In the genomic region with DNA sequence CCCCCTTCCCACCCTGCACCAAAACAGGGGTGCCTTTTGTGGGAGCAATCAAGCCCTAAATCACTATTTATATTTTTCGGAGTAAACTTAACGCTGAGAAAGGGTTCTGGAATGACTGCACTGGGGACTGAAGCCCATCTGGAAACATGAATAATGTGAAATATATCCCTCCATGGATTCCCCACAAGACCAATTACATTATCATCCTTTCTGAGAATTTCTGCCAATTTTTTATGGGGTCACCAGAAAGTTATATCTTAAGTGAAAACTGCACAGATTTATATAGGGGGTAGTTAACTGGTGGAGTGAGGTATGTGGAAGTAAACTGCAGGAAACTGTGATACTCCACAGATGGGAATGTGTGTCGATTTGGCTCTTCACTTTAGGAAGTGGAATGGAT, we compare ENCODE assay signal across 21 cellular contexts.
"Had no signal": no experiment of that assay in that cellular context is flagged by ENCODE, and none has a peak within 500 bp of the region (broad histone marks: within the 10 kb centered on the region; RNA-seq: fewer than 3 reads in every experiment).

No MANE protein-coding gene starts in this region.

- H3K27me3 ChIP-seq: dorsolateral prefrontal cortex, hepatocyte, right lobe of liver had no signal

- H3K36me3 ChIP-seq: cardiac muscle cell, right lobe of liver had no signal

- H3K27me3 Mint-ChIP-seq: activated CD4-positive, alpha-beta T cell treated with anti-CD3 and anti-CD28 coated beads for 36 hours; activated naive CD8-positive, alpha-beta T cell had no signal

- H3K9me3 ChIP-seq: right lobe of liver had no signal

- ATAC-seq: activated CD4-positive, alpha-beta T cell treated with anti-CD3 and anti-CD28 coated beads for 36 hours; natural killer cell; SK-N-SH treated with all-trans-retinoic acid at 6 μM for 48 hours; stimulated activated effector memory CD8-positive, alpha-beta T cell treated with anti-CD3 and anti-CD28 coated beads, Interleukin-12 subunit alpha, Interleukin-12 subunit beta, amount 100 ng/mL, for 72 hours; T-cell; WTC11 had no signal

- H3K27ac ChIP-seq: cardiac muscle cell, hepatocyte had no signal

- H3K27ac Mint-ChIP-seq: activated CD4-positive, alpha-beta T cell treated with anti-CD3 and anti-CD28 coated beads for 36 hours; activated naive CD8-positive, alpha-beta T cell; activated T-helper 1 cell treated with anti-CD3 and anti-CD28 coated beads, Interleukin-12 subunit alpha, Interleukin-12 subunit beta, Interleukin-2, Interleukin-4 antibody, amounts not matched to agents 30 ng/mL and 10 ng/mL and 1 ng/mL, durations not matched to agents 14 hours and 24 hours and 36 hours; natural killer cell; progenitor cell of endocrine pancreas; stimulated activated effector memory CD8-positive, alpha-beta T cell treated with anti-CD3 and anti-CD28 coated beads, Interleukin-12 subunit alpha, Interleukin-12 subunit beta, amount 100 ng/mL, for 72 hours; T-cell; WTC11 had no signal

- H3K4me1 Mint-ChIP-seq: activated CD4-positive, alpha-beta T cell treated with anti-CD3 and anti-CD28 coated beads for 36 hours; natural killer cell; stimulated activated effector memory CD8-positive, alpha-beta T cell treated with anti-CD3 and anti-CD28 coated beads, Interleukin-12 subunit alpha, Interleukin-12 subunit beta, amount 100 ng/mL, for 72 hours; T-cell had no signal

- H3K4me3 ChIP-seq: cardiac muscle cell, dorsolateral prefrontal cortex, hepatocyte, right lobe of liver, smooth muscle cell had no signal

- DNase-seq: activated CD4-positive, alpha-beta T cell treated with anti-CD3 and anti-CD28 coated beads for 36 hours; activated CD4-positive, alpha-beta T cell treated with anti-CD3 and anti-CD28 coated beads, Interleukin-2, amount 50 U/mL, for 48 hours; activated gamma-delta T cell treated with Interleukin-2 at 50 U/mL for 16 hours; activated T-cell treated with anti-CD3 and anti-CD28 coated beads for 4 hours; dorsolateral prefrontal cortex; islet precursor cell; natural killer cell; occipital lobe; SIG-M5; stimulated activated CD4-positive, alpha-beta T cell treated with anti-CD3 and anti-CD28 coated beads, Interleukin-4, amount 100 ng/mL, for 24 hours; T-cell had no signal

- H3K36me3 Mint-ChIP-seq: activated naive CD8-positive, alpha-beta T cell; natural killer cell; stimulated activated effector memory CD8-positive, alpha-beta T cell treated with anti-CD3 and anti-CD28 coated beads, Interleukin-12 subunit alpha, Interleukin-12 subunit beta, amount 100 ng/mL, for 72 hours; T-cell; WTC11 had no signal

- H3K9me3 Mint-ChIP-seq: activated T-helper 1 cell treated with anti-CD3 and anti-CD28 coated beads, Interleukin-12 subunit alpha, Interleukin-12 subunit beta, Interleukin-2, Interleukin-4 antibody, amounts not matched to agents 30 ng/mL and 10 ng/mL and 1 ng/mL, durations not matched to agents 14 hours and 24 hours and 36 hours; natural killer cell; stimulated activated effector memory CD8-positive, alpha-beta T cell treated with anti-CD3 and anti-CD28 coated beads, Interleukin-12 subunit alpha, Interleukin-12 subunit beta, amount 100 ng/mL, for 72 hours; T-cell; WTC11 had no signal

- H3K4me3 Mint-ChIP-seq: activated CD4-positive, alpha-beta T cell treated with anti-CD3 and anti-CD28 coated beads for 36 hours; activated naive CD8-positive, alpha-beta T cell; activated T-helper 1 cell treated with anti-CD3 and anti-CD28 coated beads, Interleukin-12 subunit alpha, Interleukin-12 subunit beta, Interleukin-2, Interleukin-4 antibody, amounts not matched to agents 30 ng/mL and 10 ng/mL and 1 ng/mL, durations not matched to agents 14 hours and 24 hours and 36 hours; natural killer cell; stimulated activated effector memory CD8-positive, alpha-beta T cell treated with anti-CD3 and anti-CD28 coated beads, Interleukin-12 subunit alpha, Interleukin-12 subunit beta, amount 100 ng/mL, for 72 hours; T-cell; WTC11 had no signal
